8 cellular contexts compared by ENCODE assay signal in the genomic region with DNA sequence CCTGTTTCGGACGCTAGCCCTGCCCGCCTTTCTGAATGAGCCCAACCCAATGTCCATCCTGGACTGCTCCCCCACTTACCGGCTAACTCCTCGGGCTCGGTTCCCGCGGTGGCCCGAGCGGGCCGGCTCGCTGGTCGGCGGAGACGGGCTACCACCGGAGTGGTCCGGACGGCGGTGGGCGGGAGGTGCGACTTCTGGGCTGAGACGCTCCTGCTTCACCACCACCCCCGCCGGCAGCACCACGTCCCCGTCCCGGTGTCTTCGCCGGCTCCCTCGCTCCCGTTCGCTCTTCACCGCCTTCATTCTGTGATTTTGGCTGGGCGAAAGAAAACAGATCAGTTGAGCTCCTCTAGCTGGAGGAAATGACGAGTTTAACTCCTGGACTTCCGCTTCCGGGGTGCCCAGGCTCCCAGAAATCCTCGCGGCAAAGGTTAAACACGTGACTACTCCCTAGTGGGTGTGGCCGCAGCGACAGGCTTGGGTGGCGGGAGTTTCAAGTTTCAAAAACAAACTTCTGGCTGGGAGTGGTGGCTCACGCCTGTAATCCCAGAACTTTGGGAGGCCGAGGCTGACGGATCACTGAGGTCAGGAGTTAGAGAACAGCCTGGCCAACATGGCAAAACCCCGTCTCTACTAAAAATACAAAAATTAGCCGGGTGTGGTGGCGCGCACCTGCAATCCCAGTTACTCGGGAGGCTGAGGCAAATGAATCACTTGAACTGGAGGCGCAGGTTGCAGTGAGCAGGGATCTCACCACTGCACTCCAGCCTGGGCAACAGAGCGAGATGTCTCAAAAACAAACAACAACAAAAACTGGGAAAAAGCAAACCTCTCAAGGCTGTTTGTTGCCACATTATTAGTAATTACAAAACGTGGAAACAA. TPM values are rescaled to one million over a fixed set of nuclear protein-coding genes. Genes with fewer than 3 reads are reported as not detected.
DNase-seq lines count a peak whose midpoint lies in the region; ATAC-seq, FAIRE-seq and TF ChIP-seq lines count a peak whose summit lies in the region.

A gene with protein sequence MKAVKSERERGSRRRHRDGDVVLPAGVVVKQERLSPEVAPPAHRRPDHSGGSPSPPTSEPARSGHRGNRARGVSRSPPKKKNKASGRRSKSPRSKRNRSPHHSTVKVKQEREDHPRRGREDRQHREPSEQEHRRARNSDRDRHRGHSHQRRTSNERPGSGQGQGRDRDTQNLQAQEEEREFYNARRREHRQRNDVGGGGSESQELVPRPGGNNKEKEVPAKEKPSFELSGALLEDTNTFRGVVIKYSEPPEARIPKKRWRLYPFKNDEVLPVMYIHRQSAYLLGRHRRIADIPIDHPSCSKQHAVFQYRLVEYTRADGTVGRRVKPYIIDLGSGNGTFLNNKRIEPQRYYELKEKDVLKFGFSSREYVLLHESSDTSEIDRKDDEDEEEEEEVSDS (minus strand): TSS at position 367 of the 882 bp plus-strand sequence. CDS start 64 bp downstream, at position 303.

- intact Hi-C loops in esophagus squamous epithelium (cut with DNase I), result loop anchor here (10.0 kb wide), 1 partner anchor 131 kb away; no protein-coding TSS in a partner anchor

- ATAC-seq in GM21723 (IDR thresholded peaks at IDR 0.05; ENCODE audit: unreplicated experiment), result peak; percentile 81
- peak; percentile 94 to 96 for ATAC-seq in activated T-cell treated with anti-CD3 and anti-CD28 coated beads, Interleukin-2, amount 50 U/mL, for 72 hours (replicated peaks in 1 of 2)

- H3K27me3 ChIP-seq in esophagus squamous epithelium, result no peaks in the 10 kb centered on the region

- H3K4me3 ChIP-seq in esophagus squamous epithelium, result peak within 1 kb of the TSS; percentile 88 to 95 (median 90)

- peak within 1 kb of the TSS; percentile 94 for H3K27ac Mint-ChIP-seq in activated T-cell treated with anti-CD3 and anti-CD28 coated beads, Interleukin-2, amount 50 U/mL, for 72 hours

- H3K36me3 ChIP-seq in esophagus squamous epithelium, result peaks cover 0 to 36% (median 4%) of the 10 kb centered on the region in 3 donors

- peaks cover 13 to 18% of the 10 kb centered on the region in 2 donors for H3K36me3 Mint-ChIP-seq in activated T-cell treated with anti-CD3 and anti-CD28 coated beads, Interleukin-2, amount 50 U/mL, for 72 hours (ENCODE audit: insufficient read depth in 2 of 2)

- H3K27ac ChIP-seq in esophagus squamous epithelium, result peak within 1 kb of the TSS; percentile 87 to 94 (median 91)

- no peaks in the 10 kb centered on the region for H3K9me3 ChIP-seq in esophagus squamous epithelium

- H3K4me1 Mint-ChIP-seq in activated T-cell treated with anti-CD3 and anti-CD28 coated beads, Interleukin-2, amount 50 U/mL, for 72 hours (ENCODE audit: low read depth), result peaks cover 57% of the 10 kb centered on the region

- FAIRE-seq in D721Med (lab: Jason Lieb, UNC), result no peak

- DNase-seq in D721Med (ENCODE audit: insufficient read length, low spot score) (peak; percentile 89), Kasumi-1 (lab: John Stamatoyannopoulos, UW) (peak; percentile 92 to 94), RKO (ENCODE audit: low spot score) (peak; percentile 97), esophagus squamous epithelium (lab: John Stamatoyannopoulos, UW) (peak; percentile 59), myocyte (ENCODE audit: low read depth) (peak; percentile 96)
- DNase-seq in activated T-cell treated with anti-CD3 and anti-CD28 coated beads, Interleukin-2, amount 50 U/mL, for 72 hours, result peak; percentile 90
- peak; percentile 84 to 93 for DNase-seq in stimulated activated CD8-positive, alpha-beta memory T cell treated with anti-CD3 and anti-CD28 coated beads, Interleukin-7, amount 100 ng/mL, for 4 hours (ENCODE audit: low read depth in 2 of 2)

- peak in 3 of 4 donors; percentile 25 to 72 (median 66) for TF ChIP-seq POLR2A in esophagus squamous epithelium (IDR thresholded peaks at IDR 0.05)

- peaks cover 11% of the 10 kb centered on the region for H3K27me3 Mint-ChIP-seq in activated T-cell treated with anti-CD3 and anti-CD28 coated beads, Interleukin-2, amount 50 U/mL, for 72 hours (ENCODE audit: low read depth)

- 25 to 56% methylated on average over 12 to 24 of the region's 54 CpGs for WGBS in esophagus squamous epithelium, 2 donors

- peak within 1 kb of the TSS; percentile 96 to 99 for H3K4me3 Mint-ChIP-seq in activated T-cell treated with anti-CD3 and anti-CD28 coated beads, Interleukin-2, amount 50 U/mL, for 72 hours

- TF ChIP-seq CTCF in D721Med (IDR thresholded peaks at IDR 0.05; ENCODE audit: insufficient read depth, missing control alignments) (no peak), esophagus squamous epithelium (IDR thresholded peaks at IDR 0.05) (peak in 1 of 6 experiments; percentile 36)

- no peaks in the 10 kb centered on the region for H3K9me3 Mint-ChIP-seq in activated T-cell treated with anti-CD3 and anti-CD28 coated beads, Interleukin-2, amount 50 U/mL, for 72 hours

- peaks cover 7 to 54% (median 23%) of the 10 kb centered on the region in 3 donors for H3K4me1 ChIP-seq in esophagus squamous epithelium

RNA-seq across cellular contexts. Expression of the gene that starts here (rescaled TPM):
- 10 to 100 TPM; 26.5 to 29.1 TPM for total RNA-seq in activated T-cell treated with anti-CD3 and anti-CD28 coated beads, Interleukin-2, amount 50 U/mL, for 72 hours
- total RNA-seq in esophagus squamous epithelium, result 10 to 100 TPM; 10.5 to 21.1 (median 13.1) TPM
- total RNA-seq in myocyte, result 11.0 and 12.3 TPM in 2 replicates
- polyA plus RNA-seq in myocyte (2012), result 10.0 TPM

Comparison
In these comparisons a context has a peak if more than half of its experiments do, and no peak if none do; other contexts are left out.
1. Peak in every context shown above with its lines: DNase-seq, ATAC-seq, H3K4me3 ChIP-seq and H3K27ac ChIP-seq.